Comparison of ENCODE assay signal across 8 cellular contexts in the genomic region with DNA sequence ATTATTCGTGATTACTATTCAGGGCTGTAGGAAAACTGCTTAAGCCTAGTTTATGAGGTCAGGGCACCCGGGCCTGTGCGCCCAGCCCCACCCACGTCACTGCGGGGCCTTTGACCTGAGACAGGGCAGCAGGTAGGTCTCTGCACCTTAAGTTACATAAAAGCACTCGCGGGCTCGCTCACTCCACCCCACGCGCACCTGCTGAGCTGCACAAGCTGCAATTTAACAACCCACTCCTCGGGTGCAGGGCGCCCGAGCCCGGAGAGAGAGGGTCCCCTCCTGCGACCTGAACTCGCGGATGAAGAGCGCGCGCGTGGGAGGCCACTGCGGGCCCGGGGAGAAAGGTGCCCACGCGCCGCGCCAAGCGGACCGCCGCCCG. TPM values are rescaled to one million over a fixed set of nuclear protein-coding genes. Genes with fewer than 3 reads are reported as not detected.
DNase-seq lines count a peak whose midpoint lies in the region; ATAC-seq, FAIRE-seq and TF ChIP-seq lines count a peak whose summit lies in the region.

No MANE protein-coding gene starts in this region.

- intact Hi-C loops in PC-3 (cut with micrococcal nuclease), result no loop called here
- intact Hi-C loops in endothelial cell of umbilical vein (cut with micrococcal nuclease), result loop anchor here (1.0 to 5.0 kb wide), 2 partner anchors 30 to 187 kb away; a partner anchor contains a TSS

- DNase-seq in BJ (ENCODE audit: low read depth) (no peak), PC-3 (no peak), endothelial cell of umbilical vein (ENCODE audit: low read depth, low spot score) (no peak), osteoblast (ENCODE audit: insufficient read length, low spot score, missing footprints) (no peak), NCI-H128 (lab: John Stamatoyannopoulos, UW; ENCODE audit: unreplicated experiment) (no peak), midbrain (lab: John Stamatoyannopoulos, UW) (no peak)

- H3K9me1 ChIP-seq in endothelial cell of umbilical vein (replicated peaks; ENCODE audit: control insufficient read depth, extremely low read depth, insufficient read depth, low read length), result no peaks in the 10 kb centered on the region

- no peak for TF ChIP-seq POLR2A in endothelial cell of umbilical vein (IDR thresholded peaks at IDR 0.05; ENCODE audit: low read depth, low read length)

- BruUV-seq in PC-3 (replicated peaks; lab: Mats Ljungman, UMichigan) (no TSS peak), endothelial cell of umbilical vein (replicated peaks; lab: Mats Ljungman, UMichigan) (no TSS peak)

- H3F3A ChIP-seq in PC-3 (ENCODE audit: low read length, unreplicated experiment), result no peaks in the 10 kb centered on the region

- peak overlapping the region; percentile 4 for H3K27ac ChIP-seq in PC-3 (ENCODE audit: low read length)
- H3K27ac ChIP-seq in endothelial cell of umbilical vein (ENCODE audit: insufficient read depth, low read depth, low read length), result peak overlapping the region; percentile 6
- peak overlapping the region; percentile 75 for H3K27ac ChIP-seq in osteoblast (ENCODE audit: low read depth, low read length)

- H3K4me1 ChIP-seq in PC-3 (ENCODE audit: insufficient read depth, low read length), result peaks cover 15% of the 10 kb centered on the region
- peaks cover 11% of the 10 kb centered on the region for H3K4me1 ChIP-seq in endothelial cell of umbilical vein (ENCODE audit: control insufficient read depth, extremely low read depth, insufficient read depth, low read length)
- peaks cover 12% of the 10 kb centered on the region for H3K4me1 ChIP-seq in osteoblast (ENCODE audit: insufficient read depth, low read length)

- dilution Hi-C loops in endothelial cell of umbilical vein (cut with MboI; ENCODE audit: extremely low pct_ligation_motif_present, low sequenced_read_pairs), result no loop called here

- CTCF ChIA-PET in BJ (lab: Yijun Ruan, JAX) (interaction anchor here (1.0 to 2.6 kb wide), 6 partner anchors 10 to 182 kb away, joined by 3 to 10 read pairs (median 6); no protein-coding TSS in a partner anchor), PC-3 (lab: Charles Lee) (interaction anchor here (1.0 to 2.0 kb wide), 3 partner anchors 10 to 30 kb away, joined by 3 to 18 read pairs (median 8); no protein-coding TSS in a partner anchor), endothelial cell of umbilical vein (lab: Charles Lee) (interaction anchor here (1.3 to 2.9 kb wide), 6 partner anchors 10 to 201 kb away, joined by 3 to 30 read pairs (median 6); a partner anchor contains a TSS)

- TF ChIP-seq CTCF in BJ (IDR thresholded peaks at IDR 0.05; ENCODE audit: insufficient read depth, low read depth, low read length) (no peak), PC-3 (conservative IDR thresholded peaks at IDR 0.05; ENCODE audit: low read depth, low read length) (no peak), endothelial cell of umbilical vein (IDR thresholded peaks at IDR 0.05; ENCODE audit: extremely low read depth in 1 of 2, insufficient read depth in 1 of 2, low read depth in 1 of 2, low read length in 2 of 2) (no peak), osteoblast (IDR thresholded peaks at IDR 0.05; ENCODE audit: extremely low read depth, low read depth, low read length) (no peak)

- peak overlapping the region; percentile 65 for H3K4me3 ChIP-seq in BJ (ENCODE audit: low read depth, low read length)
- H3K4me3 ChIP-seq in PC-3 (ENCODE audit: low read length), result peak overlapping the region; percentile 82
- H3K4me3 ChIP-seq in endothelial cell of umbilical vein (replicated peaks in 1 of 3; ENCODE audit: insufficient read depth in 1 of 3, low read depth in 1 of 3, low read length in 3 of 3), result peak overlapping the region; percentile 66 to 80 (median 68)
- peak overlapping the region; percentile 86 for H3K4me3 ChIP-seq in osteoblast (ENCODE audit: insufficient read depth, low read length)

- H4K20me1 ChIP-seq in PC-3 (ENCODE audit: low read length) (peaks cover 12% of the 10 kb centered on the region), endothelial cell of umbilical vein (replicated peaks; ENCODE audit: control insufficient read depth, extremely low read depth, insufficient read depth, low read length) (no peaks in the 10 kb centered on the region), osteoblast (ENCODE audit: insufficient read depth, low read length) (peaks cover 3% of the 10 kb centered on the region)

- H3K9ac ChIP-seq in PC-3 (ENCODE audit: low read length), result peak overlapping the region; percentile 89
- H3K9ac ChIP-seq in endothelial cell of umbilical vein (replicated peaks; ENCODE audit: extremely low read depth, insufficient read depth, low read length), result peak overlapping the region; percentile 73

- ATAC-seq in GM21526 (IDR thresholded peaks at IDR 0.05; ENCODE audit: low FRiP score, unreplicated experiment) (peak; percentile 24), PC-3 (peak; percentile 10), HG03432 (IDR thresholded peaks at IDR 0.05; ENCODE audit: unreplicated experiment) (no peak)

- POLR2A ChIA-PET in BJ (lab: Charles Lee) (interaction anchor here (0.6 kb wide), 1 partner anchor 150 kb away, joined by 5 read pairs; no protein-coding TSS in a partner anchor), PC-3 (lab: Charles Lee; ENCODE audit: unreplicated experiment) (interaction anchor here (0.6 to 1.0 kb wide), 2 partner anchors 30 to 130 kb away, joined by 4 to 7 read pairs; no protein-coding TSS in a partner anchor), endothelial cell of umbilical vein (lab: Charles Lee) (no interaction called here)

- no peaks in the 10 kb centered on the region for H3K9me2 ChIP-seq in PC-3 (replicated peaks; ENCODE audit: low read length)

- H3K36me3 ChIP-seq in BJ (ENCODE audit: control insufficient read depth, insufficient read depth, low read length) (peaks cover 5% of the 10 kb centered on the region), PC-3 (ENCODE audit: low read depth, low read length) (peaks cover 25% of the 10 kb centered on the region), endothelial cell of umbilical vein (ENCODE audit: control insufficient read depth in 2 of 2, extremely low read depth in 1 of 2, insufficient read depth in 2 of 2, low read length in 2 of 2) (peaks cover 2 to 7% of the 10 kb centered on the region in 2 experiments), osteoblast (ENCODE audit: insufficient read depth, low read length) (peaks cover 29% of the 10 kb centered on the region)

- H3K4me2 ChIP-seq in PC-3 (ENCODE audit: low read length), result peak overlapping the region; percentile 93
- peak overlapping the region; percentile 82 for H3K4me2 ChIP-seq in endothelial cell of umbilical vein (ENCODE audit: insufficient read depth, low read length)
- peak overlapping the region; percentile 97 for H3K4me2 ChIP-seq in osteoblast (ENCODE audit: insufficient read depth, low read length)

- H3K9me3 ChIP-seq in PC-3 (ENCODE audit: low read length) (no peaks in the 10 kb centered on the region), endothelial cell of umbilical vein (replicated peaks; ENCODE audit: control insufficient read depth, insufficient read depth, low read length) (no peaks in the 10 kb centered on the region), osteoblast (ENCODE audit: low read depth, low read length) (no peaks in the 10 kb centered on the region)

- H3K79me2 ChIP-seq in PC-3 (ENCODE audit: low read length), result peaks cover 46% of the 10 kb centered on the region
- peaks cover 22% of the 10 kb centered on the region for H3K79me2 ChIP-seq in endothelial cell of umbilical vein (ENCODE audit: control insufficient read depth, insufficient read depth, low read length)
- peaks cover 23% of the 10 kb centered on the region for H3K79me2 ChIP-seq in osteoblast (ENCODE audit: insufficient read depth, low read length)

- no peak for FAIRE-seq in endothelial cell of umbilical vein (lab: Jason Lieb, UNC)

- no peak overlapping the region for H2AFZ ChIP-seq in PC-3 (ENCODE audit: low read length)
- H2AFZ ChIP-seq in endothelial cell of umbilical vein (ENCODE audit: low read depth, low read length), result peak overlapping the region; percentile 55
- H2AFZ ChIP-seq in osteoblast (ENCODE audit: low read length), result peak overlapping the region; percentile 57

- H3K27me3 ChIP-seq in BJ (ENCODE audit: control insufficient read depth, insufficient read depth, low read length), result peaks cover 2% of the 10 kb centered on the region; the same call in 1 of the 2 replicates
- no peaks in the 10 kb centered on the region for H3K27me3 ChIP-seq in PC-3 (ENCODE audit: low read length)
- peaks cover 8 to 9% of the 10 kb centered on the region in 2 experiments for H3K27me3 ChIP-seq in endothelial cell of umbilical vein (ENCODE audit: control insufficient read depth in 2 of 2, insufficient read depth in 2 of 2, low read length in 2 of 2)
- H3K27me3 ChIP-seq in osteoblast (ENCODE audit: insufficient read depth, low read length), result peaks cover 16% of the 10 kb centered on the region

RNA-seq across cellular contexts. Expression of a gene that starts 0.5 kb away (rescaled TPM):
- polyA plus RNA-seq in BJ (2011; rRNA removed), result 86.2 and 91.5 TPM in 2 replicates
- polyA minus RNA-seq in BJ (2011; rRNA and poly(A)+ RNA removed), result 43.6 and 59.2 TPM in 2 replicates
- total RNA-seq in PC-3 (2014; rRNA removed), result 210 and 215 TPM in 2 replicates
- 66.4 and 66.5 TPM in 2 replicates for total RNA-seq in endothelial cell of umbilical vein
- 35.5 and 39.2 TPM in 2 replicates for polyA plus RNA-seq in endothelial cell of umbilical vein
- polyA plus RNA-seq in endothelial cell of umbilical vein (2011; cell fraction: cytosol; rRNA removed), result 35.0 and 38.0 TPM in 2 replicates
- polyA plus RNA-seq in endothelial cell of umbilical vein (2011; cell fraction: nucleus; rRNA removed), result 15.3 and 20.9 TPM in 2 replicates
- 36.2 and 57.3 TPM in 2 replicates for polyA plus RNA-seq in endothelial cell of umbilical vein (2012)
- 62.1 and 66.7 TPM in 2 replicates for polyA minus RNA-seq in endothelial cell of umbilical vein
- 68.8 TPM for polyA minus RNA-seq in endothelial cell of umbilical vein (2011; cell fraction: cytosol; rRNA and poly(A)+ RNA removed)
- polyA minus RNA-seq in endothelial cell of umbilical vein (2011; cell fraction: nucleus; rRNA and poly(A)+ RNA removed), result 10.9 and 12.2 TPM in 2 replicates
- total RNA-seq in osteoblast, result 60.8 and 63.6 TPM in 2 replicates

RNA-seq across cellular contexts. Expression of a gene that starts 8.7 kb away (rescaled TPM):
- not detected in 2 replicates for polyA plus RNA-seq in BJ (2011; rRNA removed)
- not detected in 2 replicates for polyA minus RNA-seq in BJ (2011; rRNA and poly(A)+ RNA removed)
- not detected in 2 replicates for total RNA-seq in PC-3 (2014; rRNA removed)
- total RNA-seq in endothelial cell of umbilical vein, result not detected in 2 replicates
- polyA plus RNA-seq in endothelial cell of umbilical vein, result not detected in 2 replicates
- polyA plus RNA-seq in endothelial cell of umbilical vein (2011; cell fraction: cytosol; rRNA removed), result not detected in 2 replicates
- not detected in 2 replicates for polyA plus RNA-seq in endothelial cell of umbilical vein (2011; cell fraction: nucleus; rRNA removed)
- not detected in 2 replicates for polyA plus RNA-seq in endothelial cell of umbilical vein (2012)
- not detected in 2 replicates for polyA minus RNA-seq in endothelial cell of umbilical vein
- polyA minus RNA-seq in endothelial cell of umbilical vein (2011; cell fraction: cytosol; rRNA and poly(A)+ RNA removed), result not detected
- not detected in 2 replicates for polyA minus RNA-seq in endothelial cell of umbilical vein (2011; cell fraction: nucleus; rRNA and poly(A)+ RNA removed)
- total RNA-seq in osteoblast, result not detected in 2 replicates

RNA-seq across cellular contexts. Expression of a gene that starts 25.6 kb away (rescaled TPM):
- polyA plus RNA-seq in BJ (2011; rRNA removed), result 6.3 and 9.0 TPM in 2 replicates
- polyA minus RNA-seq in BJ (2011; rRNA and poly(A)+ RNA removed), result 6.3 and 8.8 TPM in 2 replicates
- total RNA-seq in PC-3 (2014; rRNA removed), result 98.7 and 113 TPM in 2 replicates
- total RNA-seq in endothelial cell of umbilical vein, result 2.8 and 3.1 TPM in 2 replicates
- polyA plus RNA-seq in endothelial cell of umbilical vein, result 3.9 and 4.0 TPM in 2 replicates
- 2.0 and 2.5 TPM in 2 replicates for polyA plus RNA-seq in endothelial cell of umbilical vein (2011; cell fraction: cytosol; rRNA removed)
- polyA plus RNA-seq in endothelial cell of umbilical vein (2011; cell fraction: nucleus; rRNA removed), result 4.2 and 4.4 TPM in 2 replicates
- 3.1 and 4.7 TPM in 2 replicates for polyA plus RNA-seq in endothelial cell of umbilical vein (2012)
- polyA minus RNA-seq in endothelial cell of umbilical vein, result 2.7 and 4.2 TPM in 2 replicates
- 4.0 TPM for polyA minus RNA-seq in endothelial cell of umbilical vein (2011; cell fraction: cytosol; rRNA and poly(A)+ RNA removed)
- 1.2 and 3.0 TPM in 2 replicates for polyA minus RNA-seq in endothelial cell of umbilical vein (2011; cell fraction: nucleus; rRNA and poly(A)+ RNA removed)
- total RNA-seq in osteoblast, result 2.9 and 4.0 TPM in 2 replicates

RNA-seq across cellular contexts. Expression of a gene that starts 29.4 kb away (rescaled TPM):
- polyA plus RNA-seq in BJ (2011; rRNA removed) (12.0 and 17.9 TPM in 2 replicates), endothelial cell of umbilical vein (3.2 and 9.6 TPM in 2 replicates)
- polyA minus RNA-seq in BJ (2011; rRNA and poly(A)+ RNA removed), result 8.6 and 14.1 TPM in 2 replicates
- total RNA-seq in PC-3 (2014; rRNA removed) (95.4 and 128 TPM in 2 replicates), endothelial cell of umbilical vein (2.4 and 8.2 TPM in 2 replicates), osteoblast (10.6 and 42.7 TPM in 2 replicates)
- polyA plus RNA-seq in endothelial cell of umbilical vein (2011; cell fraction: cytosol; rRNA removed), result 1.0 and 1.4 TPM in 2 replicates
- polyA plus RNA-seq in endothelial cell of umbilical vein (2011; cell fraction: nucleus; rRNA removed), result 26.1 and 37.3 TPM in 2 replicates
- 4.9 and 6.1 TPM in 2 replicates for polyA plus RNA-seq in endothelial cell of umbilical vein (2012)
- polyA minus RNA-seq in endothelial cell of umbilical vein, result 3.3 and 3.7 TPM in 2 replicates
- 7.6 TPM for polyA minus RNA-seq in endothelial cell of umbilical vein (2011; cell fraction: cytosol; rRNA and poly(A)+ RNA removed)
- polyA minus RNA-seq in endothelial cell of umbilical vein (2011; cell fraction: nucleus; rRNA and poly(A)+ RNA removed), result 4.1 and 7.0 TPM in 2 replicates

RNA-seq across cellular contexts. Expression of a gene that starts 35.9 kb away (rescaled TPM):
- 76.9 and 216 TPM in 2 replicates for polyA plus RNA-seq in BJ (2011; rRNA removed)
- polyA minus RNA-seq in BJ (2011; rRNA and poly(A)+ RNA removed), result 16.1 and 19.3 TPM in 2 replicates
- total RNA-seq in PC-3 (2014; rRNA removed), result 283 and 297 TPM in 2 replicates
- total RNA-seq in endothelial cell of umbilical vein, result 343 and 372 TPM in 2 replicates
- polyA plus RNA-seq in endothelial cell of umbilical vein, result 52.2 and 71.2 TPM in 2 replicates
- 202 and 204 TPM in 2 replicates for polyA plus RNA-seq in endothelial cell of umbilical vein (2011; cell fraction: cytosol; rRNA removed)
- polyA plus RNA-seq in endothelial cell of umbilical vein (2011; cell fraction: nucleus; rRNA removed), result 46.2 and 77.5 TPM in 2 replicates
- 955 and 1,170 TPM in 2 replicates for polyA plus RNA-seq in endothelial cell of umbilical vein (2012)
- 30.2 and 35.8 TPM in 2 replicates for polyA minus RNA-seq in endothelial cell of umbilical vein
- 58.0 TPM for polyA minus RNA-seq in endothelial cell of umbilical vein (2011; cell fraction: cytosol; rRNA and poly(A)+ RNA removed)
- 26.7 and 34.6 TPM in 2 replicates for polyA minus RNA-seq in endothelial cell of umbilical vein (2011; cell fraction: nucleus; rRNA and poly(A)+ RNA removed)
- total RNA-seq in osteoblast, result 93.0 and 99.3 TPM in 2 replicates

Comparison
In these comparisons a context has a peak if more than half of its experiments do, and no peak if none do; other contexts are left out.
1. H3K27ac ChIP-seq: peak in every context shown above with its lines; median percentile 75 in osteoblast; 6 in endothelial cell of umbilical vein; 4 in PC-3.
2. RNA of a gene that starts 25.6 kb away (total RNA-seq): 98.7 to 113 TPM in PC-3; 2.9 to 4.0 TPM in osteoblast and 2.8 to 3.1 TPM in endothelial cell of umbilical vein; every median in the first group is over 10 times any median in the second.
3. Peak in every context shown above with its lines, with median percentiles within 50 percentile points of each other: H3K4me3 ChIP-seq and H3K4me2 ChIP-seq.